10 cellular contexts compared by ENCODE assay signal in the genomic region with DNA sequence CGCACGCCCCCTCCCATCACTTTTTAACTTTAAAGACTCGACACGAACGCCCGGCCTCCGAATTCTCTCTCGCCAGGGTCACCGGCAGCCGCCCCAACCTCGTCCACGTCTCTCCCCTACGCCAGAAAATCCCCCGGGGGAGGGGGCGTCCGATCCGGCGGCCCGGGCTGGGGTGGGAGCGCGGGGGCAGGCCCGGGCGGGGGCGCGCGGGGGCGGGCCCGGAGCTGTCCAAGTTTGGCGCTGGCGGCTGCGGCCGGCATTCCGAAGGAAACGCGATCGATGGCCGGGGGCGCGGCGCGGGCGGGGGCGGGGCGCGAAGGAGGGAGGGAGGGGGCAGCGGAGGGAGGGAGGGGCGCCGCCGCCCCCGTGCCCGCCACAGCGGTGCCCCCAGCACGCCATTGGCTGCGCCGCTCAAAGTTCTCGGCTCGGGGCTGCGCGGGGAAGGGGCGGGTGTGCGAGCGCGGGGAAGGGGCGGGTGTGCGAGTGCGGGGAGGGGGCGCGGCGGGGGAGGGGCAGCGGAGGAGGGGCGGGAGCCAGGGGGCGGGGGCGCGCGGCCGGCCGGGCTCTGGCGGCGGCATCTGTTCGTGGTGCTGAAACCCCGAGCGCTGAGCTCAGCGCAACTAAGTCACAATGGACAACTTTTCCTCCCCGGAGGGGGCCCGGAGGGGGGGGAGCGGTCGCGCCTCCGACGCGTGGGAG. TPM values are rescaled to one million over a fixed set of nuclear protein-coding genes. Genes with fewer than 3 reads are reported as not detected.
DNase-seq lines count a peak whose midpoint lies in the region; ATAC-seq and TF ChIP-seq lines count a peak whose summit lies in the region.
"Had no signal": no experiment of that assay in that cellular context is flagged by ENCODE, and none has a peak within 500 bp of the region (broad histone marks: within the 10 kb centered on the region; RNA-seq: fewer than 3 reads in every experiment).

No MANE protein-coding gene starts in this region.

- no TSS peak for BruUV-seq in MCF 10A (replicated peaks; lab: Mats Ljungman, UMichigan)

- DNase-seq in activated CD4-positive, alpha-beta memory T cell treated with anti-CD3 and anti-CD28 coated beads for 36 hours: peak; percentile 22
- no peak for DNase-seq in activated CD4-positive, alpha-beta memory T cell treated with anti-CD3 and anti-CD28 coated beads, Interleukin-2, amount 10 ng/mL, durations not matched to agents 7 days and 5 days
- DNase-seq in MCF 10A (ENCODE audit: unreplicated experiment): no peak
- peak; percentile 95 for DNase-seq in left kidney (ENCODE audit: low read depth, low spot score)
- DNase-seq in upper lobe of right lung: no peak
- DNase-seq: CD4-positive, CD25-positive, alpha-beta regulatory T cell had no signal

- TF ChIP-seq CTCF in MCF 10A (IDR thresholded peaks at IDR 0.05; ENCODE audit: unreplicated experiment): no peak
- no peak for TF ChIP-seq CTCF in upper lobe of right lung (IDR thresholded peaks at IDR 0.05)

- peaks cover 23% of the 10 kb centered on the region for H3K4me1 ChIP-seq in upper lobe of right lung

- H3K9me3 ChIP-seq in upper lobe of right lung: no peaks in the 10 kb centered on the region

- no peak overlapping the region for H3K27ac ChIP-seq in upper lobe of right lung

- H3K4me3 Mint-ChIP-seq in activated CD4-positive, alpha-beta memory T cell treated with anti-CD3 and anti-CD28 coated beads for 36 hours: no peak overlapping the region
- H3K4me3 Mint-ChIP-seq in activated CD4-positive, alpha-beta memory T cell treated with anti-CD3 and anti-CD28 coated beads, Interleukin-2, amount 10 ng/mL, durations not matched to agents 7 days and 5 days: no peak overlapping the region
- H3K4me3 Mint-ChIP-seq in MCF 10A (ENCODE audit: unreplicated experiment): peak overlapping the region; percentile 52

- H3K4me1 Mint-ChIP-seq in activated CD4-positive, alpha-beta memory T cell treated with anti-CD3 and anti-CD28 coated beads for 36 hours (ENCODE audit: low read depth): peaks cover 13% of the 10 kb centered on the region
- peaks cover 12% of the 10 kb centered on the region for H3K4me1 Mint-ChIP-seq in activated CD4-positive, alpha-beta memory T cell treated with anti-CD3 and anti-CD28 coated beads, Interleukin-2, amount 10 ng/mL, durations not matched to agents 7 days and 5 days
- H3K4me1 Mint-ChIP-seq in MCF 10A (ENCODE audit: insufficient read depth, unreplicated experiment): peaks cover 5% of the 10 kb centered on the region

- H3K27me3 Mint-ChIP-seq in activated CD4-positive, alpha-beta memory T cell treated with anti-CD3 and anti-CD28 coated beads for 36 hours: peaks cover 59% of the 10 kb centered on the region
- H3K27me3 Mint-ChIP-seq in activated CD4-positive, alpha-beta memory T cell treated with anti-CD3 and anti-CD28 coated beads, Interleukin-2, amount 10 ng/mL, durations not matched to agents 7 days and 5 days: peaks cover 60% of the 10 kb centered on the region
- H3K27me3 Mint-ChIP-seq in MCF 10A (ENCODE audit: insufficient read depth, unreplicated experiment): peaks cover 54% of the 10 kb centered on the region

- ATAC-seq in upper lobe of right lung: peak; percentile 44
- no peak for ATAC-seq in HG02884 (IDR thresholded peaks at IDR 0.05; ENCODE audit: unreplicated experiment)
- ATAC-seq in HG03520 (IDR thresholded peaks at IDR 0.05; ENCODE audit: unreplicated experiment): no peak
- ATAC-seq in GM21515 (IDR thresholded peaks at IDR 0.05; ENCODE audit: unreplicated experiment): no peak

- intact Hi-C loops in activated CD4-positive, alpha-beta memory T cell treated with anti-CD3 and anti-CD28 coated beads for 36 hours (cut with micrococcal nuclease): no loop called here
- intact Hi-C loops in MCF 10A (cut with micrococcal nuclease): no loop called here
- intact Hi-C loops in upper lobe of right lung (cut with DNase I): no loop called here

- CTCF ChIA-PET in activated CD4-positive, alpha-beta memory T cell treated with anti-CD3 and anti-CD28 coated beads for 36 hours (lab: Charles Lee): interaction anchor here (1.0 to 1.7 kb wide), 2 partner anchors 89 to 202 kb away, joined by 3 to 4 read pairs; no protein-coding TSS in a partner anchor
- CTCF ChIA-PET in activated CD4-positive, alpha-beta memory T cell treated with anti-CD3 and anti-CD28 coated beads, Interleukin-2, amount 10 ng/mL, durations not matched to agents 7 days and 5 days (lab: Charles Lee): interaction anchor here (0.5 kb wide), 1 partner anchor 242 kb away, joined by 3 read pairs; no protein-coding TSS in a partner anchor
- CTCF ChIA-PET in MCF 10A (lab: Yijun Ruan, JAX): interaction anchor here (0.6 kb wide), 2 partner anchors 76 to 164 kb away, joined by 3 to 4 read pairs; no protein-coding TSS in a partner anchor

- no peaks in the 10 kb centered on the region for H3K36me3 ChIP-seq in upper lobe of right lung

- no peaks in the 10 kb centered on the region for H3K9me3 Mint-ChIP-seq in activated CD4-positive, alpha-beta memory T cell treated with anti-CD3 and anti-CD28 coated beads for 36 hours
- H3K9me3 Mint-ChIP-seq in activated CD4-positive, alpha-beta memory T cell treated with anti-CD3 and anti-CD28 coated beads, Interleukin-2, amount 10 ng/mL, durations not matched to agents 7 days and 5 days: no peaks in the 10 kb centered on the region
- no peaks in the 10 kb centered on the region for H3K9me3 Mint-ChIP-seq in MCF 10A (ENCODE audit: unreplicated experiment)

- H3K27me3 ChIP-seq in upper lobe of right lung: peaks cover 80% of the 10 kb centered on the region

- H3K27ac Mint-ChIP-seq in activated CD4-positive, alpha-beta memory T cell treated with anti-CD3 and anti-CD28 coated beads for 36 hours: no peak overlapping the region
- no peak overlapping the region for H3K27ac Mint-ChIP-seq in activated CD4-positive, alpha-beta memory T cell treated with anti-CD3 and anti-CD28 coated beads, Interleukin-2, amount 10 ng/mL, durations not matched to agents 7 days and 5 days
- H3K27ac Mint-ChIP-seq in MCF 10A (ENCODE audit: low read depth, unreplicated experiment): no peak overlapping the region
- H3K27ac Mint-ChIP-seq: CD4-positive, CD25-positive, alpha-beta regulatory T cell had no signal

- POLR2A ChIA-PET in activated CD4-positive, alpha-beta memory T cell treated with anti-CD3 and anti-CD28 coated beads for 36 hours (lab: Charles Lee): no interaction called here
- POLR2A ChIA-PET in activated CD4-positive, alpha-beta memory T cell treated with anti-CD3 and anti-CD28 coated beads, Interleukin-2, amount 10 ng/mL, durations not matched to agents 7 days and 5 days (lab: Charles Lee): no interaction called here
- POLR2A ChIA-PET in MCF 10A (lab: Yijun Ruan, JAX): no interaction called here

- peak overlapping the region; percentile 35 for H3K4me3 ChIP-seq in upper lobe of right lung

- H3K36me3 Mint-ChIP-seq in activated CD4-positive, alpha-beta memory T cell treated with anti-CD3 and anti-CD28 coated beads for 36 hours: peaks cover 3% of the 10 kb centered on the region
- peaks cover 8% of the 10 kb centered on the region for H3K36me3 Mint-ChIP-seq in activated CD4-positive, alpha-beta memory T cell treated with anti-CD3 and anti-CD28 coated beads, Interleukin-2, amount 10 ng/mL, durations not matched to agents 7 days and 5 days (ENCODE audit: low read depth)
- no peaks in the 10 kb centered on the region for H3K36me3 Mint-ChIP-seq in MCF 10A (ENCODE audit: insufficient read depth, unreplicated experiment)
- H3K36me3 Mint-ChIP-seq: CD4-positive, CD25-positive, alpha-beta regulatory T cell had no signal

RNA-seq across cellular contexts. Expression of a gene that starts 2.4 kb away (rescaled TPM):
- total RNA-seq in activated CD4-positive, alpha-beta memory T cell treated with anti-CD3 and anti-CD28 coated beads for 36 hours: not detected
- total RNA-seq in activated CD4-positive, alpha-beta memory T cell treated with anti-CD3 and anti-CD28 coated beads, Interleukin-2, amount 10 ng/mL, durations not matched to agents 7 days and 5 days: not detected
- total RNA-seq in MCF 10A (2022) (0.66 and 0.75 TPM in 2 replicates), upper lobe of right lung (0.12 TPM)
- total RNA-seq: CD4-positive, CD25-positive, alpha-beta regulatory T cell; T-helper 2 cell treated with Interferon-gamma antibody and Interleukin-4, amounts not matched to agents 100 ng/mL and 5 ng/mL, for 36 hours had no signal

Comparison
In these comparisons a context has a peak if more than half of its experiments do, and no peak if none do; other contexts are left out.
1. DNase-seq: peak in activated CD4-positive, alpha-beta memory T cell treated with anti-CD3 and anti-CD28 coated beads for 36 hours (single experiment) and left kidney (single experiment); none in activated CD4-positive, alpha-beta memory T cell treated with anti-CD3 and anti-CD28 coated beads, Interleukin-2, amount 10 ng/mL, durations not matched to agents 7 days and 5 days (single experiment), MCF 10A (single experiment) and upper lobe of right lung (single experiment).